In the genomic region with DNA sequence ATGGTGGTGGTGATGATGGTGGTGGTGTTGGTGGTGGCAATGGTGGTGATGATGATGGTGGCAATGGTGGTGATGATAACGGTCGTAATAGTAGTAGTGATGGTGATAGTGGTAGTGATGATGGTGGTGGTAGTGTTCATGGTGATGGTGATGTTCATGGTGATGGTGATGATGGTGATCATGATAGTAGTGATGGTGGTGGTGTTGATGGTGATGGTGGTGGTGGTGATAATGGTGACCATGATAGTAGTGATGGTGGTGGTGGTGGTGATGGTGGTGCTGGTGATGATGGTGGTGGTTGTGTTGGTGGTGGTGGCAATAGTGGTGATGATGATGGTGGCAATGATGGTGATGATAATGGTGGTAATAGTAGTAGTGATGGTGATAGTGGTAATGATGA, we compare ENCODE assay signal across 24 cellular contexts.
"Had no signal": no experiment of that assay in that cellular context is flagged by ENCODE, and none has a peak within 500 bp of the region (broad histone marks: within the 10 kb centered on the region; RNA-seq: fewer than 3 reads in every experiment).

No MANE protein-coding gene starts in this region.

- H3K27me3 ChIP-seq: ovary, right atrium auricular region, stomach, tibial artery, upper lobe of right lung had no signal

- H3K9me3 ChIP-seq: left ventricle myocardium inferior, ovary, right atrium auricular region, stomach, thoracic aorta, tibial artery, upper lobe of right lung had no signal

- H3K27ac ChIP-seq: ovary, skin epidermis, thoracic aorta, tibial artery, upper lobe of right lung had no signal

- H3K4me3 Mint-ChIP-seq: mesothelial cell of epicardium; naive B cell; natural killer cell; stimulated activated naive B cell treated with anti-CD40 and anti-IgM and Interleukin-4, amounts not matched to agents 10 μg/mL and 1 μg/mL and 100 μg/mL, for 72 hours had no signal

- H3K36me3 ChIP-seq: left ventricle myocardium inferior, ovary, right atrium auricular region, stomach, thoracic aorta, tibial artery, upper lobe of right lung had no signal

- H3K9me3 Mint-ChIP-seq: mesothelial cell of epicardium; stimulated activated naive B cell treated with anti-CD40 and anti-IgM and Interleukin-4, amounts not matched to agents 10 μg/mL and 1 μg/mL and 100 μg/mL, for 72 hours had no signal

- H3K4me1 ChIP-seq: left ventricle myocardium inferior, right atrium auricular region, tibial artery, upper lobe of right lung had no signal

- H3K36me3 Mint-ChIP-seq: mesothelial cell of epicardium; natural killer cell; stimulated activated naive B cell treated with anti-CD40 and anti-IgM and Interleukin-4, amounts not matched to agents 10 μg/mL and 1 μg/mL and 100 μg/mL, for 72 hours had no signal

- H3K27me3 Mint-ChIP-seq: naive B cell; stimulated activated naive B cell treated with anti-CD40 and anti-IgM and Interleukin-4, amounts not matched to agents 10 μg/mL and 1 μg/mL and 100 μg/mL, for 72 hours had no signal

- H3K4me3 ChIP-seq: left ventricle myocardium inferior, lung, ovary, right atrium auricular region, skin epidermis, stomach, thoracic aorta, tibial artery, upper lobe of right lung had no signal

- DNase-seq: hypothalamus; islet precursor cell; left ventricle myocardium inferior; mesendoderm; naive B cell; natural killer cell; ovary; stimulated activated CD4-positive, alpha-beta T cell treated with anti-CD3 and anti-CD28 coated beads, Interleukin-12 subunit alpha, Interleukin-12 subunit beta, amount 100 ng/mL, for 4 hours; stimulated activated CD4-positive, alpha-beta T cell treated with anti-CD3 and anti-CD28 coated beads, Interleukin-15, amount 100 ng/mL, for 24 hours; stimulated activated CD4-positive, alpha-beta T cell treated with anti-CD3 and anti-CD28 coated beads, Interleukin-2, amount 100 ng/mL, for 24 hours; stimulated activated CD4-positive, alpha-beta T cell treated with anti-CD3 and anti-CD28 coated beads, Interleukin-4, amount 100 ng/mL, for 1 hour; stimulated activated naive B cell treated with anti-CD40 and anti-IgM and Interleukin-4, amounts not matched to agents 10 μg/mL and 1 μg/mL and 100 μg/mL, for 72 hours; stimulated activated naive CD8-positive, alpha-beta T cell treated with anti-CD3 and anti-CD28 coated beads, Interleukin-15, Interleukin-2, amounts not matched to agents 100 U/mL and 50 U/mL, for 24 hours; stomach; tibial artery; trophoblast cell; upper lobe of right lung had no signal

- H3K27ac Mint-ChIP-seq: mesothelial cell of epicardium; naive B cell; natural killer cell; progenitor cell of endocrine pancreas; stimulated activated naive B cell treated with anti-CD40 and anti-IgM and Interleukin-4, amounts not matched to agents 10 μg/mL and 1 μg/mL and 100 μg/mL, for 72 hours had no signal

- H3K4me1 Mint-ChIP-seq: naive B cell; natural killer cell; stimulated activated naive B cell treated with anti-CD40 and anti-IgM and Interleukin-4, amounts not matched to agents 10 μg/mL and 1 μg/mL and 100 μg/mL, for 72 hours had no signal

- ATAC-seq: sciatic nerve; stimulated activated naive B cell treated with anti-CD40 and anti-IgM and Interleukin-4, amounts not matched to agents 10 μg/mL and 1 μg/mL and 100 μg/mL, for 72 hours; stimulated activated naive CD8-positive, alpha-beta T cell treated with anti-CD3 and anti-CD28 coated beads, Interleukin-15, Interleukin-2, amounts not matched to agents 100 U/mL and 50 U/mL, for 24 hours; upper lobe of right lung had no signal
